19 cellular contexts compared by ENCODE assay signal in genomic region chr17:50381260-50381815, GRCh38. TPM values are rescaled to one million over a fixed set of nuclear protein-coding genes. Genes with fewer than 3 reads are reported as not detected.
DNase-seq lines count a peak whose midpoint lies in the region; ATAC-seq, FAIRE-seq and TF ChIP-seq lines count a peak whose summit lies in the region.
"Had no signal": no experiment of that assay in that cellular context is flagged by ENCODE, and none has a peak within 500 bp of the region (broad histone marks: within the 10 kb centered on the region; RNA-seq: fewer than 3 reads in every experiment).

No MANE protein-coding gene starts in this region.

- TF ChIP-seq POLR2A in A549 (IDR thresholded peaks at IDR 0.05; ENCODE audit: low read length) (no peak), HCT116 (IDR thresholded peaks at IDR 0.05; ENCODE audit: borderline replicate concordance, extremely low read depth, insufficient read depth, insufficient read length) (no peak), endothelial cell of umbilical vein (IDR thresholded peaks at IDR 0.05; ENCODE audit: low read depth, low read length) (no peak)

- no peak overlapping the region for H3K4me2 ChIP-seq in A549
- no peak overlapping the region for H3K4me2 ChIP-seq in HCT116 (ENCODE audit: low read length)
- H3K4me2 ChIP-seq in endothelial cell of umbilical vein (ENCODE audit: insufficient read depth, low read length) = no peak overlapping the region
- H3K4me2 ChIP-seq: BLaER1 treated with 17β-estradiol and CSF1 and Interleukin-3, amounts not matched to agents 10 nM and 100 nM; SK-N-SH had no signal

- TF ChIP-seq EP300 in A549 (IDR thresholded peaks at IDR 0.05) = no peak

- no peaks in the 10 kb centered on the region for H3K4me1 Mint-ChIP-seq in CD4-positive, alpha-beta T cell (ENCODE audit: low read depth)
- H3K4me1 Mint-ChIP-seq: CD8-positive, alpha-beta memory T cell had no signal

- H3K27ac ChIP-seq in A549 (no peak overlapping the region), HCT116 (ENCODE audit: low read depth, low read length) (no peak overlapping the region), RWPE2 (ENCODE audit: poor library complexity, severe bottlenecking) (no peak overlapping the region), endothelial cell of umbilical vein (ENCODE audit: insufficient read depth, low read depth, low read length) (no peak overlapping the region)
- no peak overlapping the region for H3K27ac ChIP-seq in CD4-positive, alpha-beta T cell (ENCODE audit: low read depth, low read length)
- H3K27ac ChIP-seq: BLaER1 treated with 17β-estradiol and CSF1 and Interleukin-3, amounts not matched to agents 10 nM and 100 nM; Peyer's patch had no signal

- WGBS in A549 (ENCODE audit: missing lambda C conversion rate) = 88% methylated on average over 7 of the region's 7 CpGs

- FAIRE-seq in A549 (lab: Jason Lieb, UNC) = no peak
- no peak for FAIRE-seq in endothelial cell of umbilical vein (lab: Jason Lieb, UNC)
- FAIRE-seq: H54 had no signal

- no peaks in the 10 kb centered on the region for H3K4me1 ChIP-seq in A549
- no peaks in the 10 kb centered on the region for H3K4me1 ChIP-seq in HCT116 (ENCODE audit: control insufficient read depth in 1 of 2, insufficient read depth in 2 of 2, low read length in 2 of 2)
- no peaks in the 10 kb centered on the region for H3K4me1 ChIP-seq in RWPE2 (ENCODE audit: insufficient read depth, poor library complexity, severe bottlenecking)
- H3K4me1 ChIP-seq in endothelial cell of umbilical vein (ENCODE audit: control insufficient read depth, extremely low read depth, insufficient read depth, low read length) = no peaks in the 10 kb centered on the region
- H3K4me1 ChIP-seq: Peyer's patch had no signal

- no peak overlapping the region for H3K27ac Mint-ChIP-seq in CD4-positive, alpha-beta T cell

- CTCF ChIA-PET in A549 (lab: Yijun Ruan, JAX) (interaction anchor here (0.8 to 33.9 kb wide), 6 partner anchors 9 to 158 kb away, joined by 3 to 445 read pairs (median 5); partner anchors contain the start of gene LRRC59), HCT116 (lab: Charles Lee) (interaction anchor here (0.8 to 2.0 kb wide), 2 partner anchors 16 to 19 kb away, joined by 5 to 11 read pairs; partner anchors contain the start of gene LRRC59), endothelial cell of umbilical vein (lab: Charles Lee) (interaction anchor here (1.0 to 1.2 kb wide), 5 partner anchors 9 to 98 kb away, joined by 3 to 7 read pairs (median 3); partner anchors contain the start of gene LRRC59)
- CTCF ChIA-PET in CD4-positive, alpha-beta T cell (lab: Charles Lee) = interaction anchor here (1.3 to 2.6 kb wide), 2 partner anchors 16 to 19 kb away, joined by 3 to 9 read pairs; partner anchors contain the start of gene LRRC59

- dilution Hi-C loops in endothelial cell of umbilical vein (cut with MboI; ENCODE audit: extremely low pct_ligation_motif_present, low sequenced_read_pairs) = no loop called here

- BruUV-seq in HCT116 (replicated peaks; lab: Mats Ljungman, UMichigan) (TSS peak; percentile 27), endothelial cell of umbilical vein (replicated peaks; lab: Mats Ljungman, UMichigan) (TSS peak; percentile 29)

- H3K4me3 Mint-ChIP-seq in CD4-positive, alpha-beta T cell = no peak overlapping the region
- H3K4me3 Mint-ChIP-seq: CD8-positive, alpha-beta memory T cell; HFFc6 had no signal

- H4K20me1 ChIP-seq in HCT116 (ENCODE audit: insufficient read depth) (no peaks in the 10 kb centered on the region), endothelial cell of umbilical vein (replicated peaks; ENCODE audit: control insufficient read depth, extremely low read depth, insufficient read depth, low read length) (peaks cover 2% of the 10 kb centered on the region)

- ATAC-seq in A549 = no peak
- 0 out of 2 replicates have a peak, but pooled peaks have one; percentile 10 for ATAC-seq in HCT116
- peak; percentile 6; the same call in 1 of the 3 replicates for ATAC-seq in RWPE2 (ENCODE audit: low read depth)
- no peak for ATAC-seq in CD4-positive, alpha-beta T cell (ENCODE audit: poor library complexity)
- no peak for ATAC-seq in SK-N-SH treated with all-trans-retinoic acid at 6 μM for 48 hours

- TF ChIP-seq RAD21 in A549 (conservative IDR thresholded peaks at IDR 0.05 in 1 of 2, IDR thresholded peaks at IDR 0.05 in 1 of 2) (no peak), HCT116 (IDR thresholded peaks at IDR 0.05; ENCODE audit: low read depth) (no peak)

- TF ChIP-seq CTCF in A549 (IDR thresholded peaks at IDR 0.05) (no peak), HCT116 (IDR thresholded peaks at IDR 0.05 in 2 of 3, conservative IDR thresholded peaks at IDR 0.05 in 1 of 3; ENCODE audit: borderline replicate concordance in 1 of 3, insufficient read depth in 1 of 3, low read depth in 2 of 3, low read length in 2 of 3) (no peak), RWPE2 (IDR thresholded peaks at IDR 0.05; ENCODE audit: poor library complexity, severe bottlenecking) (no peak), endothelial cell of umbilical vein (IDR thresholded peaks at IDR 0.05; ENCODE audit: extremely low read depth in 1 of 2, insufficient read depth in 1 of 2, low read depth in 1 of 2, low read length in 2 of 2) (no peak)
- no peak for TF ChIP-seq CTCF in CD4-positive, alpha-beta T cell (IDR thresholded peaks at IDR 0.05)

- POLR2A ChIA-PET in A549 (lab: Yijun Ruan, JAX) = interaction anchor here (0.9 to 1.0 kb wide), 2 partner anchors 17 to 35 kb away, joined by 3 to 4 read pairs; partner anchors contain the start of gene XYLT2
- POLR2A ChIA-PET in HCT116 (lab: Charles Lee) = interaction anchor here (1.4 to 1.7 kb wide), 3 partner anchors 9 to 16 kb away, joined by 3 to 6 read pairs (median 4); partner anchors contain the start of gene LRRC59
- POLR2A ChIA-PET in endothelial cell of umbilical vein (lab: Charles Lee) = no interaction called here
- POLR2A ChIA-PET in CD4-positive, alpha-beta T cell (lab: Charles Lee) = interaction anchor here (0.5 to 0.8 kb wide), 2 partner anchors 9 to 16 kb away, joined by 3 read pairs; partner anchors contain the start of genes EME1, LRRC59 and MRPL27

- H2AFZ ChIP-seq in HCT116 (ENCODE audit: low read depth, low read length, poor library complexity, severe bottlenecking) = no peak overlapping the region
- H2AFZ ChIP-seq in endothelial cell of umbilical vein (ENCODE audit: low read depth, low read length) = no peak overlapping the region

- H3K36me3 Mint-ChIP-seq in CD4-positive, alpha-beta T cell (ENCODE audit: low read depth) = peaks cover 56% of the 10 kb centered on the region

- RAD21 ChIA-PET in HCT116 (lab: Charles Lee; ENCODE audit: low non-redundant PET in 1 of 2, low total read pairs in 2 of 2, uncharacterized antibody in 2 of 2, unreplicated experiment in 2 of 2) = no interaction called here

- H3K9ac ChIP-seq in HCT116 (ENCODE audit: low read length) (no peak overlapping the region), endothelial cell of umbilical vein (replicated peaks; ENCODE audit: extremely low read depth, insufficient read depth, low read length) (no peak overlapping the region)
- H3K9ac ChIP-seq: BLaER1 treated with 17β-estradiol and CSF1 and Interleukin-3, amounts not matched to agents 10 nM and 100 nM; SK-N-SH had no signal

- H3K79me2 ChIP-seq in HCT116 (ENCODE audit: insufficient read depth, low read length) = peaks cover 22% of the 10 kb centered on the region
- no peaks in the 10 kb centered on the region for H3K79me2 ChIP-seq in endothelial cell of umbilical vein (ENCODE audit: control insufficient read depth, insufficient read depth, low read length)

- H3K4me3 ChIP-seq in A549 (no peak overlapping the region), HCT116 (replicated peaks in 1 of 2; ENCODE audit: low read depth in 1 of 2, low read length in 2 of 2) (no peak overlapping the region), RWPE2 (ENCODE audit: severe bottlenecking) (no peak overlapping the region), endothelial cell of umbilical vein (replicated peaks in 1 of 3; ENCODE audit: insufficient read depth in 1 of 3, low read depth in 1 of 3, low read length in 3 of 3) (no peak overlapping the region)
- H3K4me3 ChIP-seq: BLaER1 treated with 17β-estradiol and CSF1 and Interleukin-3, amounts not matched to agents 10 nM and 100 nM; Peyer's patch had no signal

- intact Hi-C loops in HCT116 (cut with micrococcal nuclease) (no loop called here), endothelial cell of umbilical vein (cut with micrococcal nuclease) (no loop called here)
- intact Hi-C loops in CD4-positive, alpha-beta T cell (cut with DNase I, micrococcal nuclease) = loop anchor here in 1 of 2 experiments (10.0 kb wide), 1 partner anchor 1407 kb away; no protein-coding TSS in a partner anchor

- H3K27me3 Mint-ChIP-seq in CD4-positive, alpha-beta T cell = no peaks in the 10 kb centered on the region
- H3K27me3 Mint-ChIP-seq: CD8-positive, alpha-beta memory T cell had no signal

- DNase-seq in A549 (ENCODE audit: low read depth in 1 of 2, low spot score in 1 of 2) = no peak
- DNase-seq in HCT116 (ENCODE audit: low read depth, low spot score) = no peak
- no peak for DNase-seq in RWPE2 (ENCODE audit: low spot score)
- DNase-seq in endothelial cell of umbilical vein (ENCODE audit: low read depth, low spot score) = no peak
- DNase-seq in SK-N-DZ (ENCODE audit: low spot score) = no peak
- DNase-seq in CD4-positive, alpha-beta T cell = no peak
- DNase-seq: CD8-positive, alpha-beta memory T cell; DMS79 treated with DMSO at 0.1 percent for 48 hours; HFFc6; KG1; NCI-H1436; NCI-H1930; NCI-H226; NCI-H82; Peyer's patch; SK-N-SH had no signal

- no peaks in the 10 kb centered on the region for H3K27me3 ChIP-seq in HCT116 (ENCODE audit: insufficient read depth, low read length)
- no peaks in the 10 kb centered on the region for H3K27me3 ChIP-seq in RWPE2 (ENCODE audit: insufficient read depth, poor library complexity, severe bottlenecking)
- no peaks in the 10 kb centered on the region for H3K27me3 ChIP-seq in endothelial cell of umbilical vein (ENCODE audit: control insufficient read depth in 2 of 2, insufficient read depth in 2 of 2, low read length in 2 of 2)
- H3K27me3 ChIP-seq in CD4-positive, alpha-beta T cell (ENCODE audit: control insufficient read depth, insufficient read depth, low read length) = no peaks in the 10 kb centered on the region
- H3K27me3 ChIP-seq: BLaER1 treated with 17β-estradiol and CSF1 and Interleukin-3, amounts not matched to agents 10 nM and 100 nM; Peyer's patch had no signal

- H3K9me3 ChIP-seq in A549 = no peaks in the 10 kb centered on the region
- H3K9me3 ChIP-seq in HCT116 (ENCODE audit: control insufficient read depth in 1 of 2, insufficient read depth in 1 of 2, low read depth in 1 of 2, low read length in 2 of 2) = no peaks in the 10 kb centered on the region
- H3K9me3 ChIP-seq in RWPE2 (ENCODE audit: severe bottlenecking) = no peaks in the 10 kb centered on the region
- H3K9me3 ChIP-seq in endothelial cell of umbilical vein (replicated peaks; ENCODE audit: control insufficient read depth, insufficient read depth, low read length) = no peaks in the 10 kb centered on the region
- no peaks in the 10 kb centered on the region for H3K9me3 ChIP-seq in CD4-positive, alpha-beta T cell (ENCODE audit: control insufficient read depth, low read length)
- H3K9me3 ChIP-seq: BLaER1 treated with 17β-estradiol and CSF1 and Interleukin-3, amounts not matched to agents 10 nM and 100 nM; Peyer's patch; SK-N-SH had no signal

- H3K36me3 ChIP-seq in HCT116 (ENCODE audit: control insufficient read depth in 1 of 2, insufficient read depth in 2 of 2, low read length in 2 of 2) = peaks cover 51 to 75% of the 10 kb centered on the region in 2 experiments
- peaks cover 92% of the 10 kb centered on the region for H3K36me3 ChIP-seq in RWPE2 (ENCODE audit: low read depth)
- H3K36me3 ChIP-seq in endothelial cell of umbilical vein (ENCODE audit: control insufficient read depth in 2 of 2, extremely low read depth in 1 of 2, insufficient read depth in 2 of 2, low read length in 2 of 2) = peaks cover 17 to 39% of the 10 kb centered on the region in 2 experiments

- no peaks in the 10 kb centered on the region for H3K9me3 Mint-ChIP-seq in CD4-positive, alpha-beta T cell
- H3K9me3 Mint-ChIP-seq: CD8-positive, alpha-beta memory T cell; HFFc6 had no signal

- H3K9me2 ChIP-seq in HCT116 (ENCODE audit: insufficient read depth) = no peaks in the 10 kb centered on the region
- H3K9me2 ChIP-seq: SK-N-SH had no signal

- no peaks in the 10 kb centered on the region for H3K9me1 ChIP-seq in endothelial cell of umbilical vein (replicated peaks; ENCODE audit: control insufficient read depth, extremely low read depth, insufficient read depth, low read length)

RNA-seq across cellular contexts. Expression of gene EME1, which starts 8.3 kb away (rescaled TPM):
- polyA plus RNA-seq in A549 (2011; rRNA removed) (26.3 and 29.9 TPM in 2 replicates), A549 (2017; fragmentation: RNase III; extraction: RNeasy Plus Mini Kit Qiagen cat#74134 plus additional on column Dnase treatment) (21.9 to 24.3 TPM (median 23.9 TPM) in 3 replicates), endothelial cell of umbilical vein (4.3 and 5.6 TPM in 2 replicates)
- polyA plus RNA-seq in A549 (2012; cell fraction: cytosol; rRNA removed) = 19.5 and 20.9 TPM in 2 replicates
- 60.7 and 91.1 TPM in 2 replicates for polyA plus RNA-seq in A549 (2012; cell fraction: nucleus; rRNA removed)
- polyA minus RNA-seq in A549 (2011; rRNA and poly(A)+ RNA removed) = 15.2 and 16.9 TPM in 2 replicates
- total RNA-seq in HCT116 (2021; ENCODE audit: unreplicated experiment) (31.8 TPM), endothelial cell of umbilical vein (7.3 and 9.1 TPM in 2 replicates)
- 21.1 and 26.1 TPM in 2 replicates for polyA plus RNA-seq in HCT116 (2012)
- 5.1 and 5.2 TPM in 2 replicates for polyA plus RNA-seq in endothelial cell of umbilical vein (2011; cell fraction: cytosol; rRNA removed)
- polyA plus RNA-seq in endothelial cell of umbilical vein (2011; cell fraction: nucleus; rRNA removed) = 40.0 and 52.1 TPM in 2 replicates
- 4.0 and 7.1 TPM in 2 replicates for polyA plus RNA-seq in endothelial cell of umbilical vein (2012)
- 4.2 and 4.4 TPM in 2 replicates for polyA minus RNA-seq in endothelial cell of umbilical vein
- polyA minus RNA-seq in endothelial cell of umbilical vein (2011; cell fraction: cytosol; rRNA and poly(A)+ RNA removed) = 9.7 TPM
- polyA minus RNA-seq in endothelial cell of umbilical vein (2011; cell fraction: nucleus; rRNA and poly(A)+ RNA removed) = 5.5 and 8.1 TPM in 2 replicates
- 37.1 and 43.4 TPM in 2 replicates for polyA plus RNA-seq in SK-N-DZ (2014; cell fraction: cytosol; rRNA removed)
- 209 and 218 TPM in 2 replicates for polyA plus RNA-seq in SK-N-DZ (2014; cell fraction: nucleus; rRNA removed)
- under 1 TPM; 0.36 to 0.92 TPM for total RNA-seq in CD4-positive, alpha-beta T cell

RNA-seq across cellular contexts. Expression of gene MRPL27, which starts 8.4 kb away (rescaled TPM):
- polyA plus RNA-seq in A549 (2011; rRNA removed) = 149 and 173 TPM in 2 replicates
- polyA plus RNA-seq in A549 (2012; cell fraction: cytosol; rRNA removed) = 195 and 246 TPM in 2 replicates
- 123 and 149 TPM in 2 replicates for polyA plus RNA-seq in A549 (2012; cell fraction: nucleus; rRNA removed)
- 155 to 170 TPM (median 156 TPM) in 3 replicates for polyA plus RNA-seq in A549 (2017; fragmentation: RNase III; extraction: RNeasy Plus Mini Kit Qiagen cat#74134 plus additional on column Dnase treatment)
- polyA minus RNA-seq in A549 (2011; rRNA and poly(A)+ RNA removed) = 72.7 and 86.1 TPM in 2 replicates
- total RNA-seq in HCT116 (2021; ENCODE audit: unreplicated experiment) = 106 TPM
- 140 and 142 TPM in 2 replicates for polyA plus RNA-seq in HCT116 (2012)
- 72.2 and 76.2 TPM in 2 replicates for total RNA-seq in endothelial cell of umbilical vein
- polyA plus RNA-seq in endothelial cell of umbilical vein = 119 and 158 TPM in 2 replicates
- polyA plus RNA-seq in endothelial cell of umbilical vein (2011; cell fraction: cytosol; rRNA removed) = 157 and 205 TPM in 2 replicates
- polyA plus RNA-seq in endothelial cell of umbilical vein (2011; cell fraction: nucleus; rRNA removed) = 89.7 and 95.0 TPM in 2 replicates
- 105 and 106 TPM in 2 replicates for polyA plus RNA-seq in endothelial cell of umbilical vein (2012)
- polyA minus RNA-seq in endothelial cell of umbilical vein = 59.8 and 61.6 TPM in 2 replicates
- polyA minus RNA-seq in endothelial cell of umbilical vein (2011; cell fraction: cytosol; rRNA and poly(A)+ RNA removed) = 41.8 TPM
- 34.1 and 37.2 TPM in 2 replicates for polyA minus RNA-seq in endothelial cell of umbilical vein (2011; cell fraction: nucleus; rRNA and poly(A)+ RNA removed)
- 139 and 153 TPM in 2 replicates for polyA plus RNA-seq in SK-N-DZ (2014; cell fraction: cytosol; rRNA removed)
- 96.7 and 99.4 TPM in 2 replicates for polyA plus RNA-seq in SK-N-DZ (2014; cell fraction: nucleus; rRNA removed)
- 10 to 100 TPM; 13.7 to 14.8 TPM for total RNA-seq in CD4-positive, alpha-beta T cell

RNA-seq across cellular contexts. Expression of gene LRRC59, which starts 16.0 kb away (rescaled TPM):
- polyA plus RNA-seq in A549 (2011; rRNA removed) (228 and 237 TPM in 2 replicates), A549 (2017; fragmentation: RNase III; extraction: RNeasy Plus Mini Kit Qiagen cat#74134 plus additional on column Dnase treatment) (200 to 226 TPM (median 209 TPM) in 3 replicates), endothelial cell of umbilical vein (88.3 and 93.9 TPM in 2 replicates)
- polyA plus RNA-seq in A549 (2012; cell fraction: cytosol; rRNA removed) = 137 and 149 TPM in 2 replicates
- 106 and 109 TPM in 2 replicates for polyA plus RNA-seq in A549 (2012; cell fraction: nucleus; rRNA removed)
- 204 and 235 TPM in 2 replicates for polyA minus RNA-seq in A549 (2011; rRNA and poly(A)+ RNA removed)
- total RNA-seq in HCT116 (2021; ENCODE audit: unreplicated experiment) (221 TPM), endothelial cell of umbilical vein (179 and 183 TPM in 2 replicates)
- 180 and 200 TPM in 2 replicates for polyA plus RNA-seq in HCT116 (2012)
- 114 and 124 TPM in 2 replicates for polyA plus RNA-seq in endothelial cell of umbilical vein (2011; cell fraction: cytosol; rRNA removed)
- polyA plus RNA-seq in endothelial cell of umbilical vein (2011; cell fraction: nucleus; rRNA removed) = 80.0 and 87.0 TPM in 2 replicates
- 205 and 230 TPM in 2 replicates for polyA plus RNA-seq in endothelial cell of umbilical vein (2012)
- 137 and 138 TPM in 2 replicates for polyA minus RNA-seq in endothelial cell of umbilical vein
- 76.6 TPM for polyA minus RNA-seq in endothelial cell of umbilical vein (2011; cell fraction: cytosol; rRNA and poly(A)+ RNA removed)
- polyA minus RNA-seq in endothelial cell of umbilical vein (2011; cell fraction: nucleus; rRNA and poly(A)+ RNA removed) = 55.9 and 75.2 TPM in 2 replicates
- polyA plus RNA-seq in SK-N-DZ (2014; cell fraction: cytosol; rRNA removed) = 113 and 119 TPM in 2 replicates
- 53.3 and 54.9 TPM in 2 replicates for polyA plus RNA-seq in SK-N-DZ (2014; cell fraction: nucleus; rRNA removed)
- total RNA-seq in CD4-positive, alpha-beta T cell = 10 to 100 TPM; 45.1 to 51.5 TPM

RNA-seq across cellular contexts. Expression of gene XYLT2, which starts 35.4 kb away (rescaled TPM):
- polyA plus RNA-seq in A549 (2011; rRNA removed) (9.7 and 10.5 TPM in 2 replicates), A549 (2017; fragmentation: RNase III; extraction: RNeasy Plus Mini Kit Qiagen cat#74134 plus additional on column Dnase treatment) (13.7 to 15.9 TPM (median 15.8 TPM) in 3 replicates), endothelial cell of umbilical vein (19.1 and 24.0 TPM in 2 replicates)
- 14.3 and 19.8 TPM in 2 replicates for polyA plus RNA-seq in A549 (2012; cell fraction: cytosol; rRNA removed)
- 51.1 and 61.3 TPM in 2 replicates for polyA plus RNA-seq in A549 (2012; cell fraction: nucleus; rRNA removed)
- 23.1 and 26.8 TPM in 2 replicates for polyA minus RNA-seq in A549 (2011; rRNA and poly(A)+ RNA removed)
- total RNA-seq in HCT116 (2021; ENCODE audit: unreplicated experiment) (37.5 TPM), endothelial cell of umbilical vein (26.6 and 29.9 TPM in 2 replicates)
- 30.3 and 34.3 TPM in 2 replicates for polyA plus RNA-seq in HCT116 (2012)
- 9.4 and 12.5 TPM in 2 replicates for polyA plus RNA-seq in endothelial cell of umbilical vein (2011; cell fraction: cytosol; rRNA removed)
- 16.4 and 19.0 TPM in 2 replicates for polyA plus RNA-seq in endothelial cell of umbilical vein (2011; cell fraction: nucleus; rRNA removed)
- 19.2 and 22.9 TPM in 2 replicates for polyA plus RNA-seq in endothelial cell of umbilical vein (2012)
- polyA minus RNA-seq in endothelial cell of umbilical vein = 23.4 and 29.9 TPM in 2 replicates
- polyA minus RNA-seq in endothelial cell of umbilical vein (2011; cell fraction: cytosol; rRNA and poly(A)+ RNA removed) = 16.8 TPM
- polyA minus RNA-seq in endothelial cell of umbilical vein (2011; cell fraction: nucleus; rRNA and poly(A)+ RNA removed) = 9.5 and 11.6 TPM in 2 replicates
- polyA plus RNA-seq in SK-N-DZ (2014; cell fraction: cytosol; rRNA removed) = 10.6 and 14.3 TPM in 2 replicates
- 24.7 and 25.6 TPM in 2 replicates for polyA plus RNA-seq in SK-N-DZ (2014; cell fraction: nucleus; rRNA removed)
- total RNA-seq in CD4-positive, alpha-beta T cell = 10 to 100 TPM; 11.0 to 12.2 TPM

RNA-seq across cellular contexts. Expression of gene ACSF2, which starts 44.7 kb away (rescaled TPM):
- polyA plus RNA-seq in A549 (2011; rRNA removed) = 28.9 and 33.6 TPM in 2 replicates
- 14.0 and 17.2 TPM in 2 replicates for polyA plus RNA-seq in A549 (2012; cell fraction: cytosol; rRNA removed)
- polyA plus RNA-seq in A549 (2012; cell fraction: nucleus; rRNA removed) = 49.4 and 67.7 TPM in 2 replicates
- polyA plus RNA-seq in A549 (2017; fragmentation: RNase III; extraction: RNeasy Plus Mini Kit Qiagen cat#74134 plus additional on column Dnase treatment) = 16.3 to 24.4 TPM (median 21.5 TPM) in 3 replicates
- polyA minus RNA-seq in A549 (2011; rRNA and poly(A)+ RNA removed) = 45.1 and 48.8 TPM in 2 replicates
- 52.4 TPM for total RNA-seq in HCT116 (2021; ENCODE audit: unreplicated experiment)
- polyA plus RNA-seq in HCT116 (2012) = 34.4 and 40.5 TPM in 2 replicates
- 24.6 and 37.2 TPM in 2 replicates for total RNA-seq in endothelial cell of umbilical vein
- 30.4 and 33.2 TPM in 2 replicates for polyA plus RNA-seq in endothelial cell of umbilical vein
- 20.7 and 22.6 TPM in 2 replicates for polyA plus RNA-seq in endothelial cell of umbilical vein (2011; cell fraction: cytosol; rRNA removed)
- polyA plus RNA-seq in endothelial cell of umbilical vein (2011; cell fraction: nucleus; rRNA removed) = 103 and 131 TPM in 2 replicates
- polyA plus RNA-seq in endothelial cell of umbilical vein (2012) = 38.4 and 55.1 TPM in 2 replicates
- polyA minus RNA-seq in endothelial cell of umbilical vein = 35.0 and 50.4 TPM in 2 replicates
- 16.9 TPM for polyA minus RNA-seq in endothelial cell of umbilical vein (2011; cell fraction: cytosol; rRNA and poly(A)+ RNA removed)
- polyA minus RNA-seq in endothelial cell of umbilical vein (2011; cell fraction: nucleus; rRNA and poly(A)+ RNA removed) = 33.0 and 34.4 TPM in 2 replicates
- 2.5 and 13.6 TPM in 2 replicates for polyA plus RNA-seq in SK-N-DZ (2014; cell fraction: cytosol; rRNA removed)
- polyA plus RNA-seq in SK-N-DZ (2014; cell fraction: nucleus; rRNA removed) = 4.9 and 5.7 TPM in 2 replicates
- 10 to 100 TPM; 11.9 to 13.9 TPM for total RNA-seq in CD4-positive, alpha-beta T cell

Comparison
In these comparisons a context has a peak if more than half of its experiments do, and no peak if none do; other contexts are left out.
1. ATAC-seq: peak in HCT116 (single experiment) and RWPE2 (single experiment); none in A549 (0 of 2), CD4-positive, alpha-beta T cell (single experiment) and SK-N-SH treated with all-trans-retinoic acid at 6 μM for 48 hours (single experiment).